In genomic region chr5:131377785-131378325, GRCh38 we compare ENCODE assay signal across 12 cellular contexts.
DNase-seq lines count a peak whose midpoint lies in the region; ATAC-seq and TF ChIP-seq lines count a peak whose summit lies in the region.
"Had no signal": no experiment of that assay in that cellular context is flagged by ENCODE, and none has a peak within 500 bp of the region (broad histone marks: within the 10 kb centered on the region; RNA-seq: fewer than 3 reads in every experiment).

No MANE protein-coding gene starts in this region.

- DNase-seq in EL: peak; percentile 52
- DNase-seq in Peyer's patch: no peak
- peak; percentile 79 for DNase-seq in dermis blood vessel endothelial cell
- DNase-seq in pulmonary artery endothelial cell (ENCODE audit: low read depth, low spot score): peak; percentile 59
- no peak for DNase-seq in SIG-M5 treated with dmso at 0.1 percent for 504 hours (lab: John Stamatoyannopoulos, UW; ENCODE audit: unreplicated experiment)
- DNase-seq in NCI-H2196 (lab: John Stamatoyannopoulos, UW; ENCODE audit: unreplicated experiment): no peak
- DNase-seq in vagina (ENCODE audit: extremely low spot score in 2 of 2): no peak
- DNase-seq: amygdala, NCI-H446 treated with DMSO at 0.1 percent for 48 hours had no signal

- intact Hi-C loops in vagina (cut with DNase I): no loop called here

- no peaks in the 10 kb centered on the region for H3K36me3 ChIP-seq in Peyer's patch
- no peaks in the 10 kb centered on the region for H3K36me3 ChIP-seq in vagina
- H3K36me3 ChIP-seq: gastroesophageal sphincter, tibial nerve had no signal

- no peak for ATAC-seq in HG03342 (IDR thresholded peaks at IDR 0.05; ENCODE audit: unreplicated experiment)
- ATAC-seq: gastroesophageal sphincter had no signal

- H3K27ac ChIP-seq in Peyer's patch (peak overlapping the region in 3 of 4 donors; percentile 73 to 85 (median 79)), vagina (no peak overlapping the region)
- H3K27ac ChIP-seq: gastroesophageal sphincter had no signal

- TF ChIP-seq POLR2A in Peyer's patch (IDR thresholded peaks at IDR 0.05) (no peak), vagina (IDR thresholded peaks at IDR 0.05) (no peak)

- H3K27me3 ChIP-seq in Peyer's patch: no peaks in the 10 kb centered on the region
- no peaks in the 10 kb centered on the region for H3K27me3 ChIP-seq in vagina
- H3K27me3 ChIP-seq: gastroesophageal sphincter, tibial nerve had no signal

- H3K9me3 ChIP-seq in Peyer's patch (no peaks in the 10 kb centered on the region), vagina (no peaks in the 10 kb centered on the region)
- H3K9me3 ChIP-seq: gastroesophageal sphincter, tibial nerve had no signal

- H3K4me3 ChIP-seq in Peyer's patch (no peak overlapping the region), vagina (no peak overlapping the region)
- H3K4me3 ChIP-seq: gastroesophageal sphincter, tibial nerve had no signal

- TF ChIP-seq CTCF in Peyer's patch (IDR thresholded peaks at IDR 0.05) (no peak), vagina (IDR thresholded peaks at IDR 0.05) (no peak)

- H3K4me1 ChIP-seq in Peyer's patch (peaks cover 0 to 64% (median 21%) of the 10 kb centered on the region in 4 donors), vagina (peaks cover 16% of the 10 kb centered on the region)

Comparison
In these comparisons a context has a peak if more than half of its experiments do, and no peak if none do; other contexts are left out.
1. DNase-seq: peak in EL (single experiment), dermis blood vessel endothelial cell (single experiment) and pulmonary artery endothelial cell (single experiment); none in Peyer's patch (0 of 3), SIG-M5 treated with dmso at 0.1 percent for 504 hours (single experiment), NCI-H2196 (single experiment) and vagina (0 of 2).